In genomic region chr12:89556976-89557375, GRCh38 we compare ENCODE assay signal across 20 cellular contexts. TPM values are rescaled to one million over a fixed set of nuclear protein-coding genes. Genes with fewer than 3 reads are reported as not detected.
A peak's percentile ranks its signal among the peaks of the same experiment; 100 is the strongest.
DNase-seq lines count a peak whose midpoint lies in the region; ATAC-seq and TF ChIP-seq lines count a peak whose summit lies in the region.
"Had no signal": no experiment of that assay in that cellular context is flagged by ENCODE, and none has a peak within 500 bp of the region (broad histone marks: within the 10 kb centered on the region; RNA-seq: fewer than 3 reads in every experiment).

No MANE protein-coding gene starts in this region.

- no peaks in the 10 kb centered on the region for H3K27me3 Mint-ChIP-seq in activated T-cell treated with anti-CD3 and anti-CD28 coated beads, Interleukin-2, amount 50 U/mL, for 72 hours (ENCODE audit: low read depth)

- H3K9me3 ChIP-seq in mucosa of descending colon = no peaks in the 10 kb centered on the region
- H3K9me3 ChIP-seq: psoas muscle had no signal

- H3K4me1 ChIP-seq in mucosa of descending colon (ENCODE audit: low read depth) = no peaks in the 10 kb centered on the region
- H3K4me1 ChIP-seq: psoas muscle, spleen had no signal

- H3K4me3 ChIP-seq in mucosa of descending colon = no peak overlapping the region
- H3K4me3 ChIP-seq: cardiac muscle cell, GM12878, psoas muscle, spleen had no signal

- H3K4me1 Mint-ChIP-seq in activated T-cell treated with anti-CD3 and anti-CD28 coated beads, Interleukin-2, amount 50 U/mL, for 72 hours (ENCODE audit: low read depth) = no peaks in the 10 kb centered on the region
- H3K4me1 Mint-ChIP-seq: nephron had no signal

- H3K9me3 Mint-ChIP-seq in activated T-cell treated with anti-CD3 and anti-CD28 coated beads, Interleukin-2, amount 50 U/mL, for 72 hours = no peaks in the 10 kb centered on the region

- no peak overlapping the region for H3K27ac Mint-ChIP-seq in activated T-cell treated with anti-CD3 and anti-CD28 coated beads, Interleukin-2, amount 50 U/mL, for 72 hours
- H3K27ac Mint-ChIP-seq: mesothelial cell of epicardium, nephron had no signal

- TF ChIP-seq CTCF in mucosa of descending colon (IDR thresholded peaks at IDR 0.05) = no peak

- intact Hi-C loops in mucosa of descending colon (cut with DNase I, micrococcal nuclease) = no loop called here

- no peaks in the 10 kb centered on the region for H3K36me3 ChIP-seq in mucosa of descending colon (ENCODE audit: low read depth)
- H3K36me3 ChIP-seq: cardiac muscle cell, spleen had no signal

- DNase-seq in NCI-H510A treated with DMSO at 0.1 percent for 48 hours (lab: John Stamatoyannopoulos, UW) = peak; percentile 10
- DNase-seq in NCI-H510A (lab: John Stamatoyannopoulos, UW) = no peak
- DNase-seq in NCI-H2029 (lab: John Stamatoyannopoulos, UW) = peak; percentile 4
- no peak for DNase-seq in mucosa of descending colon
- no peak for DNase-seq in NCI-H1436 (lab: John Stamatoyannopoulos, UW)
- DNase-seq in activated T-cell treated with anti-CD3 and anti-CD28 coated beads, Interleukin-2, amount 50 U/mL, for 72 hours = no peak
- DNase-seq: activated gamma-delta T cell; kidney; NCI-H2107; NK-92 treated with Interleukin-12 subunit alpha and Interleukin-12 subunit beta, amount 100 ng/mL, for 24 hours; psoas muscle; RPMI8226; spleen; stimulated activated CD4-positive, alpha-beta T cell treated with anti-CD3 and anti-CD28 coated beads, Interleukin-4, amount 100 ng/mL, for 4 hours had no signal

- no peaks in the 10 kb centered on the region for H3K36me3 Mint-ChIP-seq in activated T-cell treated with anti-CD3 and anti-CD28 coated beads, Interleukin-2, amount 50 U/mL, for 72 hours (ENCODE audit: insufficient read depth in 2 of 2)

- no peak overlapping the region for H3K4me3 Mint-ChIP-seq in activated T-cell treated with anti-CD3 and anti-CD28 coated beads, Interleukin-2, amount 50 U/mL, for 72 hours
- H3K4me3 Mint-ChIP-seq: mesothelial cell of epicardium, nephron had no signal

- peak; percentile 40; the same call in 2 of the 3 replicates for ATAC-seq in SK-N-SH treated with all-trans-retinoic acid at 6 μM for 48 hours
- ATAC-seq in mucosa of descending colon = peak; percentile 21
- no peak for ATAC-seq in activated T-cell treated with anti-CD3 and anti-CD28 coated beads, Interleukin-2, amount 50 U/mL, for 72 hours (replicated peaks in 1 of 2)
- ATAC-seq in HG03460 (IDR thresholded peaks at IDR 0.05; ENCODE audit: unreplicated experiment) = no peak
- ATAC-seq: GM12878 had no signal

TF ChIP-seq in SK-N-SH treated with all-trans-retinoic acid at 6 μM for 48 hours, 23 proteins besides CTCF, POLR2A, EP300 and RAD21:
- TF ChIP-seq TSHZ2 (CRISPR knock-in tag; IDR thresholded peaks at IDR 0.05) (no peak), ISL1 (CRISPR knock-in tag; IDR thresholded peaks at IDR 0.05) (0 out of 2 replicates have a peak, but pooled peaks have one; percentile 15)

RNA-seq across cellular contexts. Expression of gene POC1B, which starts 31.1 kb away (rescaled TPM):
- total RNA-seq in mucosa of descending colon = 10 to 100 TPM; 20.3 to 24.5 (median 24.1) TPM
- 10 to 100 TPM; 53.8 to 64.3 TPM for total RNA-seq in activated T-cell treated with anti-CD3 and anti-CD28 coated beads, Interleukin-2, amount 50 U/mL, for 72 hours

RNA-seq across cellular contexts. Expression of gene GALNT4, which starts 32.4 kb away (rescaled TPM):
- total RNA-seq in mucosa of descending colon = 10 to 100 TPM; 19.3 to 49.6 (median 41.9) TPM
- total RNA-seq in activated T-cell treated with anti-CD3 and anti-CD28 coated beads, Interleukin-2, amount 50 U/mL, for 72 hours = 10 to 100 TPM in 1 of 2 donors, 1 to 10 TPM in 1; 6.7 to 10.6 TPM

Comparison
In these comparisons a context has a peak if more than half of its experiments do, and no peak if none do; other contexts are left out.
1. DNase-seq: peak in NCI-H510A treated with DMSO at 0.1 percent for 48 hours (single experiment) and NCI-H2029 (single experiment); none in NCI-H510A (single experiment), mucosa of descending colon (0 of 3), NCI-H1436 (single experiment) and activated T-cell treated with anti-CD3 and anti-CD28 coated beads, Interleukin-2, amount 50 U/mL, for 72 hours (0 of 2).
2. ATAC-seq: peak in SK-N-SH treated with all-trans-retinoic acid at 6 μM for 48 hours (single experiment) and mucosa of descending colon (single experiment); none in activated T-cell treated with anti-CD3 and anti-CD28 coated beads, Interleukin-2, amount 50 U/mL, for 72 hours (0 of 2) and HG03460 (single experiment).